ENCODE assay signal across 14 cellular contexts in genomic region chr12:24201258-24201970, GRCh38.
A peak's percentile ranks its signal among the peaks of the same experiment; 100 is the strongest.
DNase-seq lines count a peak whose midpoint lies in the region; ATAC-seq and TF ChIP-seq lines count a peak whose summit lies in the region.
"Had no signal": no experiment of that assay in that cellular context is flagged by ENCODE, and none has a peak within 500 bp of the region (broad histone marks: within the 10 kb centered on the region; RNA-seq: fewer than 3 reads in every experiment).

No MANE protein-coding gene starts in this region.

- no peaks in the 10 kb centered on the region for H3K79me2 ChIP-seq in ACC112 (ENCODE audit: control insufficient read depth, insufficient read depth, low read length, unreplicated experiment)
- H3K79me2 ChIP-seq: parathyroid adenoma had no signal

- intact Hi-C loops in tibial artery (cut with DNase I; ENCODE audit: low total_unique reads) = no loop called here

- DNase-seq in astrocyte of the hippocampus (ENCODE audit: low read depth, low spot score) (peak; percentile 34), HuH-7.5 (ENCODE audit: low spot score) (no peak), ureter (ENCODE audit: low spot score) (no peak), NCI-H1417 (lab: John Stamatoyannopoulos, UW) (no peak), tibial artery (no peak)
- DNase-seq: activated CD4-positive, alpha-beta T cell treated with anti-CD3 and anti-CD28 coated beads for 48 hours; anterior cingulate cortex; dorsolateral prefrontal cortex; NCI-H524 had no signal

- no peak overlapping the region for H3K4me3 ChIP-seq in ACC112 (ENCODE audit: low read depth, low read length)
- H3K4me3 ChIP-seq in tibial artery = no peak overlapping the region
- H3K4me3 ChIP-seq: dorsolateral prefrontal cortex, vagina had no signal

- H3K4me1 ChIP-seq in ACC112 (ENCODE audit: control insufficient read depth, insufficient read depth, low read length, unreplicated experiment) (peaks cover 9% of the 10 kb centered on the region), tibial artery (peaks cover 0 to 35% (median 12%) of the 10 kb centered on the region in 4 donors)
- H3K4me1 ChIP-seq: parathyroid adenoma had no signal

- H3K27ac ChIP-seq in ACC112 (ENCODE audit: low read depth, low read length) (0 out of 2 replicates have a peak overlapping the region, but pooled peaks have one; percentile 7), tibial artery (no peak overlapping the region)
- H3K27ac ChIP-seq: dorsolateral prefrontal cortex, parathyroid adenoma, vagina had no signal

- H3K36me3 ChIP-seq in ACC112 (ENCODE audit: insufficient read depth, low read length) (no peaks in the 10 kb centered on the region), tibial artery (no peaks in the 10 kb centered on the region)
- H3K36me3 ChIP-seq: vagina had no signal

- H3K27me3 ChIP-seq in ACC112 (ENCODE audit: insufficient read depth, low read length) = no peaks in the 10 kb centered on the region
- H3K27me3 ChIP-seq in tibial artery = no peaks in the 10 kb centered on the region
- H3K27me3 ChIP-seq: dorsolateral prefrontal cortex, vagina had no signal

- TF ChIP-seq CTCF in tibial artery (IDR thresholded peaks at IDR 0.05) = no peak

- peak overlapping the region; percentile 26 for H2AFZ ChIP-seq in ACC112 (ENCODE audit: low read length, unreplicated experiment)
- H2AFZ ChIP-seq: parathyroid adenoma had no signal

- ATAC-seq in GM18868 (IDR thresholded peaks at IDR 0.05; ENCODE audit: unreplicated experiment) (peak; percentile 59), HG02759 (IDR thresholded peaks at IDR 0.05; ENCODE audit: unreplicated experiment) (peak; percentile 55)

- H3K9me3 ChIP-seq in tibial artery = no peaks in the 10 kb centered on the region
- H3K9me3 ChIP-seq: vagina had no signal
